ENCODE assay signal across 8 cellular contexts in genomic region chr1:170075186-170075585, GRCh38. TPM values are rescaled to one million over a fixed set of nuclear protein-coding genes. Genes with fewer than 3 reads are reported as not detected.
A peak's percentile ranks its signal among the peaks of the same experiment; 100 is the strongest.
DNase-seq lines count a peak whose midpoint lies in the region; ATAC-seq and TF ChIP-seq lines count a peak whose summit lies in the region.

No MANE protein-coding gene starts in this region.

- H3K36me3 ChIP-seq in HAP-1 (replicated peaks) = no peaks in the 10 kb centered on the region
- H3K36me3 ChIP-seq in gastroesophageal sphincter = no peaks in the 10 kb centered on the region
- H3K36me3 ChIP-seq in skeletal muscle tissue (ENCODE audit: control insufficient read depth in 3 of 3, insufficient read depth in 3 of 3, low read length in 3 of 3) = peaks cover 0 to 3% (median 0%) of the 10 kb centered on the region in 3 donors

- peak overlapping the region; percentile 88 to 90 for H3K27ac Mint-ChIP-seq in T-cell

- WGBS in gastroesophageal sphincter (ENCODE audit: low coverage in 1 of 2), 2 donors = 70 to 79% methylated on average over 3 of the region's 3 CpGs

- H3K9ac ChIP-seq in skeletal muscle tissue (ENCODE audit: low read depth in 1 of 3, low read length in 3 of 3) = peak overlapping the region; percentile 82 to 87 (median 83)

- peaks cover 44 to 53% (median 52%) of the 10 kb centered on the region in 3 donors for H3K4me1 Mint-ChIP-seq in T-cell

- TF ChIP-seq EP300 in gastroesophageal sphincter (IDR thresholded peaks at IDR 0.05) = no peak

- peaks cover 0 to 2% of the 10 kb centered on the region in 2 donors for H3K27me3 Mint-ChIP-seq in T-cell

- H3K9me3 Mint-ChIP-seq in T-cell = peaks cover 0 to 14% (median 6%) of the 10 kb centered on the region in 3 donors

- H3K4me3 Mint-ChIP-seq in T-cell = peak overlapping the region; percentile 86 to 96 (median 92)

- H3K27ac ChIP-seq in gastroesophageal sphincter (peak overlapping the region; percentile 43 to 93 (median 87)), skeletal muscle tissue (ENCODE audit: low read depth, low read length) (peak overlapping the region; percentile 74)

- peaks cover 13% of the 10 kb centered on the region for H3K36me3 Mint-ChIP-seq in T-cell

- peaks cover 10% of the 10 kb centered on the region for H3K4me1 ChIP-seq in HAP-1
- H3K4me1 ChIP-seq in gastroesophageal sphincter = peaks cover 0 to 35% (median 0%) of the 10 kb centered on the region in 3 donors
- H3K4me1 ChIP-seq in skeletal muscle tissue (ENCODE audit: control insufficient read depth in 3 of 3, insufficient read depth in 3 of 3, low read length in 3 of 3) = peaks cover 0 to 8% (median 0%) of the 10 kb centered on the region in 3 donors

- H3K27me3 ChIP-seq in HAP-1 (ENCODE audit: low read depth) (no peaks in the 10 kb centered on the region), gastroesophageal sphincter (no peaks in the 10 kb centered on the region), skeletal muscle tissue (ENCODE audit: control insufficient read depth in 3 of 3, insufficient read depth in 3 of 3, low read length in 3 of 3) (no peaks in the 10 kb centered on the region)

- H3K9me3 ChIP-seq in HAP-1 = no peaks in the 10 kb centered on the region
- H3K9me3 ChIP-seq in gastroesophageal sphincter = peaks cover 0 to 5% (median 0%) of the 10 kb centered on the region in 3 donors
- H3K9me3 ChIP-seq in skeletal muscle tissue (ENCODE audit: control insufficient read depth in 3 of 3, low read length in 3 of 3) = peaks cover 0 to 3% (median 3%) of the 10 kb centered on the region in 3 donors

- ATAC-seq in T-cell (replicated peaks in 1 of 4) (no peak), gastroesophageal sphincter (no peak)

- POLR2A ChIA-PET in T-cell (lab: Charles Lee) = interaction anchor here in 1 of 2 donors (0.9 kb wide), 1 partner anchor 10 kb away, joined by 3 read pairs; no protein-coding TSS in a partner anchor

- TF ChIP-seq CTCF in gastroesophageal sphincter (IDR thresholded peaks at IDR 0.05) = no peak

- H3K4me3 ChIP-seq in HAP-1 = peak overlapping the region; percentile 55
- H3K4me3 ChIP-seq in gastroesophageal sphincter = peak overlapping the region; percentile 63 to 71
- peak overlapping the region; percentile 85 to 95 (median 94) for H3K4me3 ChIP-seq in skeletal muscle tissue (ENCODE audit: low read length in 3 of 3)

- no peak for TF ChIP-seq POLR2A in gastroesophageal sphincter (IDR thresholded peaks at IDR 0.05)

- peak in 1 of 2 experiments; percentile 31 for DNase-seq in HAP-1 (ENCODE audit: low spot score in 2 of 2)
- DNase-seq in T-cell = peak in 4 of 34 experiments; percentile 1 to 11 (median 4)
- DNase-seq in NCI-H446 treated with DMSO at 0.1 percent for 48 hours (lab: John Stamatoyannopoulos, UW) = no peak
- no peak for DNase-seq in NCI-H1930 (lab: John Stamatoyannopoulos, UW)
- DNase-seq in activated CD8-positive, alpha-beta memory T cell treated with anti-CD3 and anti-CD28 coated beads for 24 hours = no peak
- no peak for DNase-seq in stimulated activated CD4-positive, alpha-beta T cell treated with anti-CD3 and anti-CD28 coated beads, Interleukin-4, amount 100 ng/mL, for 1 hour

- CTCF ChIA-PET in T-cell (lab: Charles Lee) = interaction anchor here in 1 of 2 donors (0.9 to 2.0 kb wide), 3 partner anchors 164 to 1239 kb away, joined by 3 to 7 read pairs (median 4); partner anchors contain the start of genes FMO4 and GORAB

- in situ Hi-C loops in HAP-1 (cut with MboI; ENCODE audit: low sequenced_read_pairs) = no loop called here

RNA-seq across cellular contexts. Expression of gene KIFAP3, which starts 0.7 kb away (rescaled TPM):
- 10 to 100 TPM; 13.8 to 20.2 (median 16.6) TPM for total RNA-seq in T-cell
- 10 to 100 TPM; 25.5 to 42.9 (median 36.6) TPM for total RNA-seq in gastroesophageal sphincter
- total RNA-seq in skeletal muscle tissue = 48.0 TPM
